Comparison of ENCODE assay signal across 1 cellular context in the genomic region with DNA sequence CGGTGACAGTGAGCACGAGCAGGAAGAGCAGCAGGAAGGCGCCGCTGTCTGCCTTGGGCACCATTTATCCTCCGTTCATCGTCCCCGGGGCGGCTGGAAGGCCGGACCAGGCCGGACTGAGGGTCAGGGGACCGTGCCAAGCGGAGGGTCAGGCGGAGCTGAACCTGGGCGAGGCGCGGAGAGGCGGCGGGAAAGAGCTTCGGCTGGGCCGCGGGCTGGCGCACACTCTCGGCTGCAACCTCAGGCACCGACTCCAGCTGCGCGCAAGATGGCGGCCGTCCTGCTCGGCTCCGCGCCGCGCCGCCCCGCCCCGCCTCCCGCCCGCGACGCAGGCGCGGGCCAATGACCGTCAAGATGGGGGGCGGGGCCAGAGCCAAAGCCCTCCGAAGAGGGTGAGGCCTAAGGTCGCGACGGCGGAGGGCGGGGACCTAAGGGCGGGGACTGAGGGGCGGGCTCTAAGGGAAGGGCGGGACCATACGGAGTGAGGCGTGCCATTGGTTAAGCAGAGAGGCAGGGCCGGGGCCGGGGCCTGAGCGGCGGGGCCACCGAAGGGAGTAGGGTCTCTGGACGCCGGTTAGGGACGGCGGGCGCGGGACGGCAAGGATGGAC.
TF ChIP-seq lines count a peak whose summit lies in the region.

A gene with protein sequence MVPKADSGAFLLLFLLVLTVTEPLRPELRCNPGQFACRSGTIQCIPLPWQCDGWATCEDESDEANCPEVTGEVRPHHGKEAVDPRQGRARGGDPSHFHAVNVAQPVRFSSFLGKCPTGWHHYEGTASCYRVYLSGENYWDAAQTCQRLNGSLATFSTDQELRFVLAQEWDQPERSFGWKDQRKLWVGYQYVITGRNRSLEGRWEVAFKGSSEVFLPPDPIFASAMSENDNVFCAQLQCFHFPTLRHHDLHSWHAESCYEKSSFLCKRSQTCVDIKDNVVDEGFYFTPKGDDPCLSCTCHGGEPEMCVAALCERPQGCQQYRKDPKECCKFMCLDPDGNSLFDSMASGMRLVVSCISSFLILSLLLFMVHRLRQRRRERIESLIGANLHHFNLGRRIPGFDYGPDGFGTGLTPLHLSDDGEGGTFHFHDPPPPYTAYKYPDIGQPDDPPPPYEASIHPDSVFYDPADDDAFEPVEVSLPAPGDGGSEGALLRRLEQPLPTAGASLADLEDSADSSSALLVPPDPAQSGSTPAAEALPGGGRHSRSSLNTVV (minus strand): TSS at position 270 of the 609 bp plus-strand sequence. CDS start 206 bp downstream, at position 64.

TF ChIP-seq in WTC11, 78 proteins besides CTCF, POLR2A, EP300 and RAD21 (continued from another document):
- TF ChIP-seq, protein P1, sequence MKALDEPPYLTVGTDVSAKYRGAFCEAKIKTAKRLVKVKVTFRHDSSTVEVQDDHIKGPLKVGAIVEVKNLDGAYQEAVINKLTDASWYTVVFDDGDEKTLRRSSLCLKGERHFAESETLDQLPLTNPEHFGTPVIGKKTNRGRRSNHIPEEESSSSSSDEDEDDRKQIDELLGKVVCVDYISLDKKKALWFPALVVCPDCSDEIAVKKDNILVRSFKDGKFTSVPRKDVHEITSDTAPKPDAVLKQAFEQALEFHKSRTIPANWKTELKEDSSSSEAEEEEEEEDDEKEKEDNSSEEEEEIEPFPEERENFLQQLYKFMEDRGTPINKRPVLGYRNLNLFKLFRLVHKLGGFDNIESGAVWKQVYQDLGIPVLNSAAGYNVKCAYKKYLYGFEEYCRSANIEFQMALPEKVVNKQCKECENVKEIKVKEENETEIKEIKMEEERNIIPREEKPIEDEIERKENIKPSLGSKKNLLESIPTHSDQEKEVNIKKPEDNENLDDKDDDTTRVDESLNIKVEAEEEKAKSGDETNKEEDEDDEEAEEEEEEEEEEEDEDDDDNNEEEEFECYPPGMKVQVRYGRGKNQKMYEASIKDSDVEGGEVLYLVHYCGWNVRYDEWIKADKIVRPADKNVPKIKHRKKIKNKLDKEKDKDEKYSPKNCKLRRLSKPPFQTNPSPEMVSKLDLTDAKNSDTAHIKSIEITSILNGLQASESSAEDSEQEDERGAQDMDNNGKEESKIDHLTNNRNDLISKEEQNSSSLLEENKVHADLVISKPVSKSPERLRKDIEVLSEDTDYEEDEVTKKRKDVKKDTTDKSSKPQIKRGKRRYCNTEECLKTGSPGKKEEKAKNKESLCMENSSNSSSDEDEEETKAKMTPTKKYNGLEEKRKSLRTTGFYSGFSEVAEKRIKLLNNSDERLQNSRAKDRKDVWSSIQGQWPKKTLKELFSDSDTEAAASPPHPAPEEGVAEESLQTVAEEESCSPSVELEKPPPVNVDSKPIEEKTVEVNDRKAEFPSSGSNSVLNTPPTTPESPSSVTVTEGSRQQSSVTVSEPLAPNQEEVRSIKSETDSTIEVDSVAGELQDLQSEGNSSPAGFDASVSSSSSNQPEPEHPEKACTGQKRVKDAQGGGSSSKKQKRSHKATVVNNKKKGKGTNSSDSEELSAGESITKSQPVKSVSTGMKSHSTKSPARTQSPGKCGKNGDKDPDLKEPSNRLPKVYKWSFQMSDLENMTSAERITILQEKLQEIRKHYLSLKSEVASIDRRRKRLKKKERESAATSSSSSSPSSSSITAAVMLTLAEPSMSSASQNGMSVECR (CRISPR knock-in tag; IDR thresholded peaks at IDR 0.05; ENCODE audit: borderline replicate concordance) = peak; percentile 72; the same call in 1 of the 2 replicates
- TF ChIP-seq, protein P2, sequence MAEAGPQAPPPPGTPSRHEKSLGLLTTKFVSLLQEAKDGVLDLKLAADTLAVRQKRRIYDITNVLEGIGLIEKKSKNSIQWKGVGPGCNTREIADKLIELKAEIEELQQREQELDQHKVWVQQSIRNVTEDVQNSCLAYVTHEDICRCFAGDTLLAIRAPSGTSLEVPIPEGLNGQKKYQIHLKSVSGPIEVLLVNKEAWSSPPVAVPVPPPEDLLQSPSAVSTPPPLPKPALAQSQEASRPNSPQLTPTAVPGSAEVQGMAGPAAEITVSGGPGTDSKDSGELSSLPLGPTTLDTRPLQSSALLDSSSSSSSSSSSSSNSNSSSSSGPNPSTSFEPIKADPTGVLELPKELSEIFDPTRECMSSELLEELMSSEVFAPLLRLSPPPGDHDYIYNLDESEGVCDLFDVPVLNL (CRISPR knock-in tag; IDR thresholded peaks at IDR 0.05; ENCODE audit: borderline replicate concordance, low read depth) = peak; percentile 48; the same call in 1 of the 2 replicates
- no peak for TF ChIP-seq NR1H2 (CRISPR knock-in tag; IDR thresholded peaks at IDR 0.05)
- TF ChIP-seq, protein P3, sequence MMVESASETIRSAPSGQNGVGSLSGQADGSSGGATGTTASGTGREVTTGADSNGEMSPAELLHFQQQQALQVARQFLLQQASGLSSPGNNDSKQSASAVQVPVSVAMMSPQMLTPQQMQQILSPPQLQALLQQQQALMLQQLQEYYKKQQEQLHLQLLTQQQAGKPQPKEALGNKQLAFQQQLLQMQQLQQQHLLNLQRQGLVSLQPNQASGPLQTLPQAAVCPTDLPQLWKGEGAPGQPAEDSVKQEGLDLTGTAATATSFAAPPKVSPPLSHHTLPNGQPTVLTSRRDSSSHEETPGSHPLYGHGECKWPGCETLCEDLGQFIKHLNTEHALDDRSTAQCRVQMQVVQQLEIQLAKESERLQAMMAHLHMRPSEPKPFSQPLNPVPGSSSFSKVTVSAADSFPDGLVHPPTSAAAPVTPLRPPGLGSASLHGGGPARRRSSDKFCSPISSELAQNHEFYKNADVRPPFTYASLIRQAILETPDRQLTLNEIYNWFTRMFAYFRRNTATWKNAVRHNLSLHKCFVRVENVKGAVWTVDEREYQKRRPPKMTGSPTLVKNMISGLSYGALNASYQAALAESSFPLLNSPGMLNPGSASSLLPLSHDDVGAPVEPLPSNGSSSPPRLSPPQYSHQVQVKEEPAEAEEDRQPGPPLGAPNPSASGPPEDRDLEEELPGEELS (CRISPR knock-in tag; IDR thresholded peaks at IDR 0.05) = peak; percentile 78
- TF ChIP-seq, protein P4, sequence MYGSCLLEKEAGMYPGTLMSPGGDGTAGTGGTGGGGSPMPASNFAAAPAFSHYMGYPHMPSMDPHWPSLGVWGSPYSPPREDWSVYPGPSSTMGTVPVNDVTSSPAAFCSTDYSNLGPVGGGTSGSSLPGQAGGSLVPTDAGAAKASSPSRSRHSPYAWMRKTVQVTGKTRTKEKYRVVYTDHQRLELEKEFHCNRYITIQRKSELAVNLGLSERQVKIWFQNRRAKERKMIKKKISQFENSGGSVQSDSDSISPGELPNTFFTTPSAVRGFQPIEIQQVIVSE (CRISPR knock-in tag; IDR thresholded peaks at IDR 0.05; ENCODE audit: borderline replicate concordance) = no peak
- no peak for TF ChIP-seq SOX15 (CRISPR knock-in tag; IDR thresholded peaks at IDR 0.05)
- TF ChIP-seq KAT7 (CRISPR knock-in tag; IDR thresholded peaks at IDR 0.05; ENCODE audit: borderline replicate concordance) = peak; percentile 78; the same call in 1 of the 2 replicates
